In genomic region chr14:73027984-73028383, GRCh38 we compare ENCODE assay signal across 20 cellular contexts. TPM values are rescaled to one million over a fixed set of nuclear protein-coding genes. Genes with fewer than 3 reads are reported as not detected.
A peak's percentile ranks its signal among the peaks of the same experiment; 100 is the strongest.
DNase-seq lines count a peak whose midpoint lies in the region; ATAC-seq, FAIRE-seq and TF ChIP-seq lines count a peak whose summit lies in the region.
"Had no signal": no experiment of that assay in that cellular context is flagged by ENCODE, and none has a peak within 500 bp of the region (broad histone marks: within the 10 kb centered on the region; RNA-seq: fewer than 3 reads in every experiment).

No MANE protein-coding gene starts in this region.

- dilution Hi-C loops in mammary epithelial cell (cut with HindIII; ENCODE audit: low sequenced_read_pairs), result no loop called here

- TF ChIP-seq CTCF in Loucy (conservative IDR thresholded peaks at IDR 0.05; ENCODE audit: low read length) (no peak), mammary epithelial cell (conservative IDR thresholded peaks at IDR 0.05 in 1 of 2, IDR thresholded peaks at IDR 0.05 in 1 of 2; ENCODE audit: extremely low read depth in 1 of 2, insufficient read depth in 1 of 2, low read depth in 1 of 2, low read length in 2 of 2) (no peak), neural progenitor cell (IDR thresholded peaks at IDR 0.05) (no peak)

- H3K27ac ChIP-seq in mammary epithelial cell (ENCODE audit: insufficient read depth, low read depth, low read length) (peak overlapping the region; percentile 43), neural progenitor cell (no peak overlapping the region)

- H3K27ac Mint-ChIP-seq in T-helper 1 cell treated with Interleukin-12 subunit alpha and Interleukin-12 subunit beta and Interleukin-4 antibody, amounts not matched to agents 30 μg/mL and 1 μg/mL, for 36 hours, result no peak overlapping the region
- H3K27ac Mint-ChIP-seq in neural progenitor cell, result no peak overlapping the region

- peak overlapping the region; percentile 97 for H3K4me3 Mint-ChIP-seq in T-helper 1 cell treated with Interleukin-12 subunit alpha and Interleukin-12 subunit beta and Interleukin-4 antibody, amounts not matched to agents 30 μg/mL and 1 μg/mL, for 36 hours
- peak overlapping the region; percentile 96 for H3K4me3 Mint-ChIP-seq in neural progenitor cell

- peak overlapping the region; percentile 86 for H2AFZ ChIP-seq in Loucy (ENCODE audit: low read length)
- peak overlapping the region; percentile 87 for H2AFZ ChIP-seq in mammary epithelial cell (ENCODE audit: low read depth, low read length)
- peak overlapping the region; percentile 89 for H2AFZ ChIP-seq in neural progenitor cell (replicated peaks)

- H3K27me3 ChIP-seq in Loucy (ENCODE audit: insufficient read depth, low read length, poor library complexity, severe bottlenecking) (no peaks in the 10 kb centered on the region), mammary epithelial cell (ENCODE audit: insufficient read depth, low read length) (no peaks in the 10 kb centered on the region), neural progenitor cell (no peaks in the 10 kb centered on the region)
- H3K27me3 ChIP-seq: tibial artery had no signal

- in situ Hi-C loops in mammary epithelial cell (cut with MboI; ENCODE audit: low sequenced_read_pairs in 2 of 2), result no loop called here

- peaks cover 17% of the 10 kb centered on the region for H3K36me3 Mint-ChIP-seq in T-helper 1 cell treated with Interleukin-12 subunit alpha and Interleukin-12 subunit beta and Interleukin-4 antibody, amounts not matched to agents 30 μg/mL and 1 μg/mL, for 36 hours (ENCODE audit: low read depth)
- peaks cover 3% of the 10 kb centered on the region for H3K36me3 Mint-ChIP-seq in neural progenitor cell

- no peak for DNase-seq in T-helper 1 cell
- DNase-seq in mammary epithelial cell, result no peak
- no peak for DNase-seq in neural progenitor cell (ENCODE audit: low spot score)
- no peak for DNase-seq in RCC 7860 (ENCODE audit: low spot score)
- DNase-seq: 8988T; effector memory CD8-positive, alpha-beta T cell; glutamatergic neuron; GOT3; left colon; NCI-H1105; NCI-H446; nucleus accumbens; RPMI8226; tibial artery had no signal

- H3F3A ChIP-seq in Loucy (ENCODE audit: low read depth), result no peaks in the 10 kb centered on the region
- peaks cover 5% of the 10 kb centered on the region for H3F3A ChIP-seq in neural progenitor cell (ENCODE audit: low read depth)

- no peaks in the 10 kb centered on the region for H3K27me3 Mint-ChIP-seq in T-helper 1 cell treated with Interleukin-12 subunit alpha and Interleukin-12 subunit beta and Interleukin-4 antibody, amounts not matched to agents 30 μg/mL and 1 μg/mL, for 36 hours (ENCODE audit: low read depth)
- no peaks in the 10 kb centered on the region for H3K27me3 Mint-ChIP-seq in neural progenitor cell (ENCODE audit: insufficient read depth, low read depth)
- H3K27me3 Mint-ChIP-seq: effector memory CD8-positive, alpha-beta T cell had no signal

- H4K20me1 ChIP-seq in Loucy (ENCODE audit: insufficient read depth, low read length, poor library complexity, severe bottlenecking) (peaks cover 3% of the 10 kb centered on the region), mammary epithelial cell (ENCODE audit: insufficient read depth, low read length) (no peaks in the 10 kb centered on the region), neural progenitor cell (ENCODE audit: low read depth) (peaks cover 5% of the 10 kb centered on the region)

- H3K4me2 ChIP-seq in Loucy (ENCODE audit: low read depth, low read length, poor library complexity, severe bottlenecking) (no peak overlapping the region), mammary epithelial cell (ENCODE audit: insufficient read depth, low read depth, low read length) (peak overlapping the region; percentile 68), neural progenitor cell (peak overlapping the region; percentile 72)

- CTCF ChIA-PET in mammary epithelial cell (lab: Charles Lee; ENCODE audit: low non-redundant PET), result no interaction called here

- H3K9me2 ChIP-seq in Loucy (replicated peaks; ENCODE audit: low read depth, low read length), result no peaks in the 10 kb centered on the region

- ATAC-seq in GM21526 (IDR thresholded peaks at IDR 0.05; ENCODE audit: low FRiP score, unreplicated experiment), result no peak
- no peak for ATAC-seq in HG02973 (IDR thresholded peaks at IDR 0.05; ENCODE audit: unreplicated experiment)

- BruUV-seq in mammary epithelial cell (replicated peaks; lab: Mats Ljungman, UMichigan), result no TSS peak

- peaks cover 34% of the 10 kb centered on the region for H3K4me1 Mint-ChIP-seq in T-helper 1 cell treated with Interleukin-12 subunit alpha and Interleukin-12 subunit beta and Interleukin-4 antibody, amounts not matched to agents 30 μg/mL and 1 μg/mL, for 36 hours (ENCODE audit: low read depth)
- peaks cover 16% of the 10 kb centered on the region for H3K4me1 Mint-ChIP-seq in neural progenitor cell

- peaks cover 26% of the 10 kb centered on the region for H3K4me1 ChIP-seq in Loucy (ENCODE audit: insufficient read depth, low read length, poor library complexity, severe bottlenecking)
- peaks cover 10% of the 10 kb centered on the region for H3K4me1 ChIP-seq in mammary epithelial cell (ENCODE audit: insufficient read depth, low read length)
- H3K4me1 ChIP-seq in neural progenitor cell, result peaks cover 13% of the 10 kb centered on the region

- H3K79me2 ChIP-seq in Loucy (ENCODE audit: insufficient read depth, low read length) (peaks cover 32% of the 10 kb centered on the region), mammary epithelial cell (ENCODE audit: insufficient read depth, low read length) (peaks cover 32% of the 10 kb centered on the region), neural progenitor cell (ENCODE audit: low read depth) (peaks cover 12% of the 10 kb centered on the region)

- H3K9me3 Mint-ChIP-seq in T-helper 1 cell treated with Interleukin-12 subunit alpha and Interleukin-12 subunit beta and Interleukin-4 antibody, amounts not matched to agents 30 μg/mL and 1 μg/mL, for 36 hours, result no peaks in the 10 kb centered on the region
- no peaks in the 10 kb centered on the region for H3K9me3 Mint-ChIP-seq in neural progenitor cell
- H3K9me3 Mint-ChIP-seq: activated T-helper 2 cell treated with anti-CD3 and anti-CD28 coated beads, Interferon-gamma antibody, Interleukin-2, Interleukin-4, amounts not matched to agents 10 μg/mL and 5 μg/mL and 100 μg/mL, durations not matched to agents 14 hours and 24 hours and 36 hours; effector memory CD8-positive, alpha-beta T cell had no signal

- no peaks in the 10 kb centered on the region for H3K36me3 ChIP-seq in Loucy (ENCODE audit: insufficient read depth, low read length)
- H3K36me3 ChIP-seq in mammary epithelial cell (ENCODE audit: insufficient read depth, low read length), result peaks cover 4% of the 10 kb centered on the region
- no peaks in the 10 kb centered on the region for H3K36me3 ChIP-seq in neural progenitor cell

- H3K9me3 ChIP-seq in Loucy (ENCODE audit: insufficient read depth, low read depth, low read length) (no peaks in the 10 kb centered on the region), mammary epithelial cell (replicated peaks; ENCODE audit: insufficient read depth, low read length) (no peaks in the 10 kb centered on the region), neural progenitor cell (ENCODE audit: low read depth) (no peaks in the 10 kb centered on the region)
- H3K9me3 ChIP-seq: tibial artery had no signal

- H3K9ac ChIP-seq in Loucy (ENCODE audit: low read depth, low read length, poor library complexity, severe bottlenecking) (no peak overlapping the region), mammary epithelial cell (ENCODE audit: insufficient read depth, low read length) (no peak overlapping the region), neural progenitor cell (no peak overlapping the region)

- FAIRE-seq in RCC 7860 (lab: Jason Lieb, UNC), result no peak
- FAIRE-seq: bronchial epithelial cell had no signal

- H3K4me3 ChIP-seq in Loucy (ENCODE audit: low read length, poor library complexity, severe bottlenecking) (no peak overlapping the region), mammary epithelial cell (replicated peaks in 1 of 3; ENCODE audit: insufficient read depth in 1 of 3, low read depth in 2 of 3, low read length in 3 of 3) (peak overlapping the region in 1 of 3 experiments; percentile 26), neural progenitor cell (no peak overlapping the region)

- intact Hi-C loops in mammary epithelial cell (cut with micrococcal nuclease), result loop anchor here (1.0 kb wide), 3 partner anchors 9 to 65 kb away; partner anchors contain the start of gene RBM25

RNA-seq across cellular contexts. Expression of gene ZFYVE1, which starts 1.1 kb away (rescaled TPM):
- 10 to 100 TPM; 20.6 to 32.7 TPM for total RNA-seq in mammary epithelial cell
- polyA plus RNA-seq in mammary epithelial cell, result 11.1 TPM
- polyA minus RNA-seq in mammary epithelial cell, result 13.0 TPM
- total RNA-seq in neural progenitor cell (ENCODE audit: low replicate concordance), result 14.3 and 14.7 TPM in 2 replicates

RNA-seq across cellular contexts. Expression of gene RBM25, which starts 30.4 kb away (rescaled TPM):
- total RNA-seq in mammary epithelial cell (10 to 100 TPM; 27.2 to 87.7 TPM), neural progenitor cell (ENCODE audit: low replicate concordance) (82.9 and 162 TPM in 2 replicates)
- polyA plus RNA-seq in mammary epithelial cell, result 18.2 TPM
- polyA minus RNA-seq in mammary epithelial cell, result 27.5 TPM
